ENCODE assay signal across 8 cellular contexts in genomic region chr18:57802869-57803118, GRCh38. TPM values are rescaled to one million over a fixed set of nuclear protein-coding genes. Genes with fewer than 3 reads are reported as not detected.
DNase-seq lines count a peak whose midpoint lies in the region; ATAC-seq and TF ChIP-seq lines count a peak whose summit lies in the region.

No MANE protein-coding gene starts in this region.

- peaks cover 27 to 49% of the 10 kb centered on the region in 2 donors for H3K27me3 Mint-ChIP-seq in CD8-positive, alpha-beta memory T cell
- peaks cover 40 to 47% of the 10 kb centered on the region in 2 donors for H3K27me3 Mint-ChIP-seq in CD4-positive, alpha-beta memory T cell

- intact Hi-C loops in CD4-positive, alpha-beta memory T cell (cut with micrococcal nuclease) = no loop called here

- peak overlapping the region; percentile 69 for H3K4me3 ChIP-seq in RWPE2 (ENCODE audit: severe bottlenecking)
- H3K4me3 ChIP-seq in iPS-18a (ENCODE audit: low read length) = peak overlapping the region; percentile 81
- H3K4me3 ChIP-seq in CD8-positive, alpha-beta memory T cell (ENCODE audit: low read length) = no peak overlapping the region
- no peak overlapping the region for H3K4me3 ChIP-seq in CD4-positive, alpha-beta memory T cell (ENCODE audit: low read length in 2 of 2)

- POLR2A ChIA-PET in CD8-positive, alpha-beta memory T cell (lab: Charles Lee) = no interaction called here
- POLR2A ChIA-PET in CD4-positive, alpha-beta memory T cell (lab: Charles Lee; ENCODE audit: partially characterized antibody) = no interaction called here

- H3K4me3 Mint-ChIP-seq in CD8-positive, alpha-beta memory T cell = no peak overlapping the region
- no peak overlapping the region for H3K4me3 Mint-ChIP-seq in CD4-positive, alpha-beta memory T cell

- H3K9ac ChIP-seq in iPS-18a (ENCODE audit: low read length) = no peak overlapping the region

- H3K36me3 ChIP-seq in RWPE2 (ENCODE audit: low read depth) (no peaks in the 10 kb centered on the region), iPS-18a (ENCODE audit: control insufficient read depth, low read depth, low read length) (no peaks in the 10 kb centered on the region)
- H3K36me3 ChIP-seq in CD8-positive, alpha-beta memory T cell (ENCODE audit: insufficient read depth, low read length) = no peaks in the 10 kb centered on the region
- no peaks in the 10 kb centered on the region for H3K36me3 ChIP-seq in CD4-positive, alpha-beta memory T cell (ENCODE audit: insufficient read depth, low read length)

- H3K9me3 ChIP-seq in RWPE2 (ENCODE audit: severe bottlenecking) = no peaks in the 10 kb centered on the region
- no peaks in the 10 kb centered on the region for H3K9me3 ChIP-seq in iPS-18a (ENCODE audit: control insufficient read depth, low read depth, low read length)
- H3K9me3 ChIP-seq in CD8-positive, alpha-beta memory T cell (ENCODE audit: low read length) = no peaks in the 10 kb centered on the region
- no peaks in the 10 kb centered on the region for H3K9me3 ChIP-seq in CD4-positive, alpha-beta memory T cell (ENCODE audit: control insufficient read depth in 1 of 2, low read length in 2 of 2)

- H3K4me1 Mint-ChIP-seq in CD8-positive, alpha-beta memory T cell = peaks cover 0 to 18% (median 10%) of the 10 kb centered on the region in 3 donors
- H3K4me1 Mint-ChIP-seq in CD4-positive, alpha-beta memory T cell = peaks cover 0 to 20% (median 8%) of the 10 kb centered on the region in 4 donors

- TF ChIP-seq CTCF in GM20000 (IDR thresholded peaks at IDR 0.05; ENCODE audit: extremely low read depth, missing control alignments) (no peak), RWPE2 (IDR thresholded peaks at IDR 0.05; ENCODE audit: poor library complexity, severe bottlenecking) (no peak)

- H3K9me3 Mint-ChIP-seq in CD8-positive, alpha-beta memory T cell = peaks cover 0 to 8% (median 0%) of the 10 kb centered on the region in 5 donors
- peaks cover 0 to 5% (median 0%) of the 10 kb centered on the region in 8 donors for H3K9me3 Mint-ChIP-seq in CD4-positive, alpha-beta memory T cell

- CTCF ChIA-PET in CD8-positive, alpha-beta memory T cell (lab: Charles Lee) = no interaction called here
- CTCF ChIA-PET in CD4-positive, alpha-beta memory T cell (lab: Charles Lee; ENCODE audit: partially characterized antibody) = no interaction called here

- DNase-seq in GM20000 (ENCODE audit: low spot score) (peak; percentile 24), RWPE2 (ENCODE audit: low spot score) (no peak), SIG-M5 (lab: John Stamatoyannopoulos, UW) (no peak), T-helper 2 cell (no peak)
- DNase-seq in stimulated activated naive CD8-positive, alpha-beta T cell treated with anti-CD3 and anti-CD28 coated beads, Interleukin-15, Interleukin-2, amounts not matched to agents 100 U/mL and 50 U/mL, for 24 hours = no peak
- DNase-seq in CD8-positive, alpha-beta memory T cell = no peak
- DNase-seq in CD4-positive, alpha-beta memory T cell = no peak

- ATAC-seq in RWPE2 (ENCODE audit: low read depth) = no peak
- peak; percentile 22 for ATAC-seq in stimulated activated naive CD8-positive, alpha-beta T cell treated with anti-CD3 and anti-CD28 coated beads, Interleukin-15, Interleukin-2, amounts not matched to agents 100 U/mL and 50 U/mL, for 24 hours

- H3K27me3 ChIP-seq in RWPE2 (ENCODE audit: insufficient read depth, poor library complexity, severe bottlenecking) = no peaks in the 10 kb centered on the region
- peaks cover 64% of the 10 kb centered on the region for H3K27me3 ChIP-seq in iPS-18a (ENCODE audit: control insufficient read depth, insufficient read depth, low read length)
- H3K27me3 ChIP-seq in CD8-positive, alpha-beta memory T cell (ENCODE audit: insufficient read depth, low read length, poor library complexity, severe bottlenecking) = peaks cover 13% of the 10 kb centered on the region
- peaks cover 16% of the 10 kb centered on the region for H3K27me3 ChIP-seq in CD4-positive, alpha-beta memory T cell (ENCODE audit: insufficient read depth, low read length)

- H3K27ac ChIP-seq in RWPE2 (ENCODE audit: poor library complexity, severe bottlenecking) (peak overlapping the region; percentile 57), iPS-18a (ENCODE audit: low read length) (no peak overlapping the region)
- no peak overlapping the region for H3K27ac ChIP-seq in CD8-positive, alpha-beta memory T cell (ENCODE audit: low read depth, low read length)
- no peak overlapping the region for H3K27ac ChIP-seq in CD4-positive, alpha-beta memory T cell (ENCODE audit: low read depth, low read length)

- no peak overlapping the region for H3K27ac Mint-ChIP-seq in CD8-positive, alpha-beta memory T cell
- H3K27ac Mint-ChIP-seq in CD4-positive, alpha-beta memory T cell = no peak overlapping the region

- H3K36me3 Mint-ChIP-seq in CD8-positive, alpha-beta memory T cell = no peaks in the 10 kb centered on the region
- H3K36me3 Mint-ChIP-seq in CD4-positive, alpha-beta memory T cell = no peaks in the 10 kb centered on the region

- H3K4me1 ChIP-seq in RWPE2 (ENCODE audit: insufficient read depth, poor library complexity, severe bottlenecking) (peaks cover 16% of the 10 kb centered on the region), iPS-18a (ENCODE audit: control insufficient read depth, low read depth, low read length) (no peaks in the 10 kb centered on the region)
- H3K4me1 ChIP-seq in CD8-positive, alpha-beta memory T cell (ENCODE audit: insufficient read depth, low read length) = no peaks in the 10 kb centered on the region
- H3K4me1 ChIP-seq in CD4-positive, alpha-beta memory T cell (ENCODE audit: insufficient read depth, low read length) = peaks cover 9% of the 10 kb centered on the region

RNA-seq across cellular contexts. Expression of gene ATP8B1, which starts 0.3 kb away (rescaled TPM):
- total RNA-seq in CD8-positive, alpha-beta memory T cell = not detected
- polyA plus RNA-seq in CD8-positive, alpha-beta memory T cell = not detected
- total RNA-seq in CD4-positive, alpha-beta memory T cell = not detected
- under 1 TPM in 1 of 2 donors, not detected in 1; 0.24 TPM for polyA plus RNA-seq in CD4-positive, alpha-beta memory T cell

Comparison
In these comparisons a context has a peak if more than half of its experiments do, and no peak if none do; other contexts are left out.
1. H3K4me3 ChIP-seq: peak in RWPE2 (single experiment) and iPS-18a (single experiment); none in CD8-positive, alpha-beta memory T cell (single experiment) and CD4-positive, alpha-beta memory T cell (0 of 2).